ENCODE assay signal across 34 cellular contexts in genomic region chr17:14393723-14394122, GRCh38.
"Had no signal": no experiment of that assay in that cellular context is flagged by ENCODE, and none has a peak within 500 bp of the region (broad histone marks: within the 10 kb centered on the region; RNA-seq: fewer than 3 reads in every experiment).

No MANE protein-coding gene starts in this region.

- H3K27ac ChIP-seq: adrenal gland, ascending aorta, body of pancreas, brain microvascular endothelial cell, breast epithelium, cardiac muscle cell had no signal

- H3K9me3 ChIP-seq: adrenal gland, ascending aorta, body of pancreas had no signal

- ATAC-seq: activated naive CD4-positive, alpha-beta T cell treated with anti-CD3 and anti-CD28 coated beads, Interleukin-2, amount 50 U/mL, for 72 hours; activated naive CD8-positive, alpha-beta T cell treated with anti-CD3 and anti-CD28 coated beads, Interleukin-2, amount 50 U/mL, for 24 hours; activated T-cell treated with anti-CD3 and anti-CD28 coated beads, Interleukin-2, amount 50 U/mL, for 4 hours; activated T-cell treated with anti-CD3 and anti-CD28 coated beads, Interleukin-2, amount 50 U/mL, for 72 hours; activated T-helper 17 cell treated with anti-CD3 and anti-CD28 coated beads, Interleukin-2, amount 50 U/mL, for 72 hours; body of pancreas had no signal

- H3K36me3 ChIP-seq: adrenal gland, ascending aorta, brain microvascular endothelial cell, breast epithelium, cardiac muscle cell had no signal

- H3K4me1 ChIP-seq: adrenal gland, ascending aorta, body of pancreas, breast epithelium had no signal

- H3K27me3 ChIP-seq: adrenal gland, ascending aorta, body of pancreas, brain microvascular endothelial cell, breast epithelium, cardiac muscle cell had no signal

- DNase-seq: activated effector memory CD4-positive, alpha-beta T cell treated with anti-CD3 and anti-CD28 coated beads, Interleukin-2, amount 50 U/mL, for 16 hours; activated effector memory CD4-positive, alpha-beta T cell treated with Interleukin-2 at 50 U/mL for 16 hours; activated gamma-delta T cell; activated gamma-delta T cell treated with Interleukin-2 at 50 U/mL for 16 hours; activated naive CD4-positive, alpha-beta T cell; activated naive CD4-positive, alpha-beta T cell treated with anti-CD3 and anti-CD28 coated beads for 36 hours; activated naive CD4-positive, alpha-beta T cell treated with anti-CD3 and anti-CD28 coated beads, Interleukin-2, amount 10 ng/mL, durations not matched to agents 7 days and 5 days; activated naive CD4-positive, alpha-beta T cell treated with anti-CD3 and anti-CD28 coated beads, Interleukin-2, amount 50 U/mL, for 16 hours; activated naive CD4-positive, alpha-beta T cell treated with Interleukin-2 at 50 U/mL for 16 hours; activated naive CD8-positive, alpha-beta T cell treated with anti-CD3 and anti-CD28 coated beads for 36 hours; activated naive CD8-positive, alpha-beta T cell treated with anti-CD3 and anti-CD28 coated beads, Interleukin-2, amount 10 ng/mL, durations not matched to agents 7 days and 5 days; activated naive CD8-positive, alpha-beta T cell treated with anti-CD3 and anti-CD28 coated beads, Interleukin-2, amount 50 U/mL, for 24 hours; activated T-cell treated with anti-CD3 and anti-CD28 coated beads, Interleukin-2, amount 50 U/mL, for 1 hour; activated T-cell treated with anti-CD3 and anti-CD28 coated beads, Interleukin-2, amount 50 U/mL, for 24 hours; activated T-cell treated with anti-CD3 and anti-CD28 coated beads, Interleukin-2, amount 50 U/mL, for 4 hours; activated T-cell treated with anti-CD3 and anti-CD28 coated beads, Interleukin-2, amount 50 U/mL, for 48 hours; activated T-cell treated with anti-CD3 and anti-CD28 coated beads, Interleukin-2, amount 50 U/mL, for 72 hours; adrenal gland; amniotic stem cell; amygdala; anterior cingulate cortex; aorta; body of pancreas; brain microvascular endothelial cell; caudate nucleus; central memory CD4-positive, alpha-beta T cell; cerebellar nuclear complex had no signal

- FAIRE-seq: astrocyte, bronchial epithelial cell had no signal

- H3K4me3 ChIP-seq: adrenal gland, ascending aorta, body of pancreas, breast epithelium, cardiac muscle cell had no signal
